1 cellular context compared by ENCODE assay signal in the genomic region with DNA sequence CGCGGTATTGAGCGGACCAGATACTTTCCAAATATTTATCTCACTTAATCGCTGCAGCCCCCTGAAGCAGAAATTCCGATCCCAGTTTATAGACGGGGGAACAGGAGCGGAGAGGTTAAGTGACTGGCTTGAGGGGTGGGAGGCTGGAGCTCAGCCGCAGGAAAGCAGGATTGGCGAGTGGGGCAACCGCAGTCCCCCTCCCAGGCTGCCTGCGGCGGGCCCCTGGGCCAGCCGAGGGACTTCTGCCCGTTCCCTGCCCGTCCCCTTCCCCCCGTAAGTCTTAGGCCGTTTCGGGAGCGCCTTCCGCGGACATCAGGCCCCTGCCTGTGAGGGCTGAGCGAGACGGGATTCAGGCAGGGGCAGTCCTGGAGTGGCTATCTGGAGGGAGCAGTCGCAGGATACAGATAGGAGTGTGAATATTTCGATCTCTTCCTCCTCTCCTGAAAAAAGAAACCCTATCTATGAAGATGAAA.
TF ChIP-seq lines count a peak whose summit lies in the region.

No MANE protein-coding gene starts in this region.

TF ChIP-seq in IMR-90, 13 proteins besides CTCF, POLR2A, EP300 and RAD21:
- no peak for TF ChIP-seq MAFK (IDR thresholded peaks at IDR 0.05; ENCODE audit: low read depth, low read length)
- no peak for TF ChIP-seq NFE2L2 (IDR thresholded peaks at IDR 0.05; ENCODE audit: low read depth, low read length)
- TF ChIP-seq, protein P1, sequence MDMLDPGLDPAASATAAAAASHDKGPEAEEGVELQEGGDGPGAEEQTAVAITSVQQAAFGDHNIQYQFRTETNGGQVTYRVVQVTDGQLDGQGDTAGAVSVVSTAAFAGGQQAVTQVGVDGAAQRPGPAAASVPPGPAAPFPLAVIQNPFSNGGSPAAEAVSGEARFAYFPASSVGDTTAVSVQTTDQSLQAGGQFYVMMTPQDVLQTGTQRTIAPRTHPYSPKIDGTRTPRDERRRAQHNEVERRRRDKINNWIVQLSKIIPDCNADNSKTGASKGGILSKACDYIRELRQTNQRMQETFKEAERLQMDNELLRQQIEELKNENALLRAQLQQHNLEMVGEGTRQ (IDR thresholded peaks at IDR 0.05; ENCODE audit: low read depth, low read length), result no peak
- no peak for TF ChIP-seq RCOR1 (IDR thresholded peaks at IDR 0.05; ENCODE audit: insufficient replicate concordance, low read length)
- TF ChIP-seq FOS (IDR thresholded peaks at IDR 0.05; ENCODE audit: low read depth, low read length), result no peak
